ENCODE assay signal across 2 cellular contexts in the genomic region with DNA sequence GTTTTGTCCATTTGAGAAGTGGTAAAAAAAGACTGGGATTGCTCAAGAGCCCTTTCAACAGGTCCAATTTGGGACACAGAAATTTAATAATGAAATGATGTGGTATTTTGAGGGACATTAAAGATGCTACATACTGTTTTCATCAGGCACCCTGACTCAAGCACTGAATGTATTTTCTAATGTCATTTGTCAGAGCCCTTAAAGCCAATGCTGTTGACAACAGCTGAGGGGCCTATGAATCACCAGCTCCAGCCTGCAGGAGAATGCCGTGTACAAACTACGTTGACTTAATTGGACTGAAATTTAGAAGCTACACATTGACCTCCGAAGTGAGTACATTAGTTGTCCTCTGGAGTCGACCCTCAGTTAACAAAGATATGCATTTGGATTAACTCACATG.
TF ChIP-seq lines count a peak whose summit lies in the region.

No MANE protein-coding gene starts in this region.

TF ChIP-seq in SK-N-SH treated with all-trans-retinoic acid at 6 μM for 48 hours, 23 proteins besides CTCF, POLR2A, EP300 and RAD21:
- TF ChIP-seq RARB (CRISPR knock-in tag; IDR thresholded peaks at IDR 0.05) (no peak), ZFP30 (CRISPR knock-in tag; IDR thresholded peaks at IDR 0.05) (no peak), ZNF8 (CRISPR knock-in tag; IDR thresholded peaks at IDR 0.05) (no peak), SNAI2 (CRISPR knock-in tag; IDR thresholded peaks at IDR 0.05) (no peak), PPARA (CRISPR knock-in tag; IDR thresholded peaks at IDR 0.05; ENCODE audit: borderline replicate concordance) (no peak)

TF ChIP-seq in SK-N-SH, 30 proteins besides CTCF, POLR2A, EP300 and RAD21:
- TF ChIP-seq JUND (IDR thresholded peaks at IDR 0.05) (no peak), EZH2phosphoT487 (IDR thresholded peaks at IDR 0.05; ENCODE audit: borderline replicate concordance, low read depth) (no peak), FOXJ3 (CRISPR knock-in tag; IDR thresholded peaks at IDR 0.05) (no peak), POLR2AphosphoS5 (IDR thresholded peaks at IDR 0.05; ENCODE audit: low read depth, low read length) (no peak), SIN3A (IDR thresholded peaks at IDR 0.05; ENCODE audit: borderline replicate concordance, low read depth, low read length) (no peak), NRF1 (IDR thresholded peaks at IDR 0.05; ENCODE audit: low read depth, low read length) (no peak), TCF12 (IDR thresholded peaks at IDR 0.05) (no peak), ELF1 (IDR thresholded peaks at IDR 0.05) (no peak), CHD2 (IDR thresholded peaks at IDR 0.05; ENCODE audit: low read length, partially characterized antibody) (no peak), FOSL2 (IDR thresholded peaks at IDR 0.05; ENCODE audit: borderline replicate concordance, low read depth) (no peak), GATA2 (CRISPR knock-in tag; IDR thresholded peaks at IDR 0.05) (no peak), MAX (IDR thresholded peaks at IDR 0.05; ENCODE audit: low read depth) (no peak), TAF1 (IDR thresholded peaks at IDR 0.05; ENCODE audit: borderline replicate concordance, low read depth, low read length) (no peak), MEF2A (IDR thresholded peaks at IDR 0.05; ENCODE audit: borderline replicate concordance, low read depth) (no peak), RFX5 (IDR thresholded peaks at IDR 0.05; ENCODE audit: low read length) (no peak)
- TF ChIP-seq, protein P1, sequence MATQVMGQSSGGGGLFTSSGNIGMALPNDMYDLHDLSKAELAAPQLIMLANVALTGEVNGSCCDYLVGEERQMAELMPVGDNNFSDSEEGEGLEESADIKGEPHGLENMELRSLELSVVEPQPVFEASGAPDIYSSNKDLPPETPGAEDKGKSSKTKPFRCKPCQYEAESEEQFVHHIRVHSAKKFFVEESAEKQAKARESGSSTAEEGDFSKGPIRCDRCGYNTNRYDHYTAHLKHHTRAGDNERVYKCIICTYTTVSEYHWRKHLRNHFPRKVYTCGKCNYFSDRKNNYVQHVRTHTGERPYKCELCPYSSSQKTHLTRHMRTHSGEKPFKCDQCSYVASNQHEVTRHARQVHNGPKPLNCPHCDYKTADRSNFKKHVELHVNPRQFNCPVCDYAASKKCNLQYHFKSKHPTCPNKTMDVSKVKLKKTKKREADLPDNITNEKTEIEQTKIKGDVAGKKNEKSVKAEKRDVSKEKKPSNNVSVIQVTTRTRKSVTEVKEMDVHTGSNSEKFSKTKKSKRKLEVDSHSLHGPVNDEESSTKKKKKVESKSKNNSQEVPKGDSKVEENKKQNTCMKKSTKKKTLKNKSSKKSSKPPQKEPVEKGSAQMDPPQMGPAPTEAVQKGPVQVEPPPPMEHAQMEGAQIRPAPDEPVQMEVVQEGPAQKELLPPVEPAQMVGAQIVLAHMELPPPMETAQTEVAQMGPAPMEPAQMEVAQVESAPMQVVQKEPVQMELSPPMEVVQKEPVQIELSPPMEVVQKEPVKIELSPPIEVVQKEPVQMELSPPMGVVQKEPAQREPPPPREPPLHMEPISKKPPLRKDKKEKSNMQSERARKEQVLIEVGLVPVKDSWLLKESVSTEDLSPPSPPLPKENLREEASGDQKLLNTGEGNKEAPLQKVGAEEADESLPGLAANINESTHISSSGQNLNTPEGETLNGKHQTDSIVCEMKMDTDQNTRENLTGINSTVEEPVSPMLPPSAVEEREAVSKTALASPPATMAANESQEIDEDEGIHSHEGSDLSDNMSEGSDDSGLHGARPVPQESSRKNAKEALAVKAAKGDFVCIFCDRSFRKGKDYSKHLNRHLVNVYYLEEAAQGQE (IDR thresholded peaks at IDR 0.05; ENCODE audit: low read depth, low read length) = no peak
- TF ChIP-seq, protein P2, sequence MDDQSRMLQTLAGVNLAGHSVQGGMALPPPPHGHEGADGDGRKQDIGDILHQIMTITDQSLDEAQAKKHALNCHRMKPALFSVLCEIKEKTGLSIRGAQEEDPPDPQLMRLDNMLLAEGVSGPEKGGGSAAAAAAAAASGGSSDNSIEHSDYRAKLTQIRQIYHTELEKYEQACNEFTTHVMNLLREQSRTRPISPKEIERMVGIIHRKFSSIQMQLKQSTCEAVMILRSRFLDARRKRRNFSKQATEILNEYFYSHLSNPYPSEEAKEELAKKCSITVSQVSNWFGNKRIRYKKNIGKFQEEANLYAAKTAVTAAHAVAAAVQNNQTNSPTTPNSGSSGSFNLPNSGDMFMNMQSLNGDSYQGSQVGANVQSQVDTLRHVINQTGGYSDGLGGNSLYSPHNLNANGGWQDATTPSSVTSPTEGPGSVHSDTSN (IDR thresholded peaks at IDR 0.05) = no peak
- TF ChIP-seq, protein P3, sequence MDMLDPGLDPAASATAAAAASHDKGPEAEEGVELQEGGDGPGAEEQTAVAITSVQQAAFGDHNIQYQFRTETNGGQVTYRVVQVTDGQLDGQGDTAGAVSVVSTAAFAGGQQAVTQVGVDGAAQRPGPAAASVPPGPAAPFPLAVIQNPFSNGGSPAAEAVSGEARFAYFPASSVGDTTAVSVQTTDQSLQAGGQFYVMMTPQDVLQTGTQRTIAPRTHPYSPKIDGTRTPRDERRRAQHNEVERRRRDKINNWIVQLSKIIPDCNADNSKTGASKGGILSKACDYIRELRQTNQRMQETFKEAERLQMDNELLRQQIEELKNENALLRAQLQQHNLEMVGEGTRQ (IDR thresholded peaks at IDR 0.05; ENCODE audit: borderline replicate concordance, low read depth, low read length) = no peak
